Comparison of ENCODE assay signal across 7 cellular contexts in the genomic region with DNA sequence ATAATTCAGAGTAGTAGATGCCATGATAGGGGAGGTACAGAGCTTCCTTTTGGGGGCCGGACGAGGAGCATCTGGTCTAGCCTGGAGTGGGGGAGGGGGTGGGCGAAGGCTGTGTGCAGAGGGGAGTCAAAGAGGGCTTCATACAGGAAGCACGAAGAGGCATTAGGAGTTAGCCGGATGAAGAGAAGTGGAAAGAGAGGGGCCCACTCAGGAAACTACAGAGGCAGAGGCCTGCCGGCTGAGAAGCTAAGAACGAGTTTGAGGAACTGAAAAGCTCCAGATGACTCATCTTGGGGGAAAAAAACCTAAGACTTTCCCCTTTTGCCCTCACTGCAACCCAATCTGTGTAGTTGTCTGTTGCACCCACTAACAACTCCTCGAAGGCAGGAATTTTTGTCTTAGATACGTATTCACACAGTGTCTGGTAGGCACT. TPM values are rescaled to one million over a fixed set of nuclear protein-coding genes. Genes with fewer than 3 reads are reported as not detected.
DNase-seq lines count a peak whose midpoint lies in the region; ATAC-seq and TF ChIP-seq lines count a peak whose summit lies in the region.

No MANE protein-coding gene starts in this region.

- DNase-seq in HFF-Myc (ENCODE audit: extremely low read depth, low read depth) (peak; percentile 31), MV-4-11 (lab: John Stamatoyannopoulos, UW) (peak; percentile 99)
- peak; percentile 75 for DNase-seq in activated CD4-positive, alpha-beta T cell treated with anti-CD3 and anti-CD28 coated beads for 36 hours

- H3K36me3 ChIP-seq in endocrine pancreas (ENCODE audit: control insufficient read depth, insufficient read depth, low read length) (no peaks in the 10 kb centered on the region), mucosa of stomach (ENCODE audit: control insufficient read depth, insufficient read depth, low read length) (no peaks in the 10 kb centered on the region)

- no peaks in the 10 kb centered on the region for H3K27me3 Mint-ChIP-seq in activated CD4-positive, alpha-beta T cell treated with anti-CD3 and anti-CD28 coated beads for 36 hours
- H3K27me3 Mint-ChIP-seq in stimulated activated memory B cell treated with anti-CD40 and anti-IgM and Interleukin-4, amounts not matched to agents 10 μg/mL and 1 μg/mL and 100 μg/mL, for 72 hours: no peaks in the 10 kb centered on the region

- no peaks in the 10 kb centered on the region for H3K9me3 Mint-ChIP-seq in activated CD4-positive, alpha-beta T cell treated with anti-CD3 and anti-CD28 coated beads for 36 hours (ENCODE audit: low read depth)
- no peaks in the 10 kb centered on the region for H3K9me3 Mint-ChIP-seq in stimulated activated memory B cell treated with anti-CD40 and anti-IgM and Interleukin-4, amounts not matched to agents 10 μg/mL and 1 μg/mL and 100 μg/mL, for 72 hours

- CTCF ChIA-PET in activated CD4-positive, alpha-beta T cell treated with anti-CD3 and anti-CD28 coated beads for 36 hours (lab: Charles Lee): interaction anchor here (0.5 to 2.0 kb wide), 16 partner anchors 10 to 1476 kb away, joined by 3 to 9 read pairs (median 3); a partner anchor contains a TSS

- ATAC-seq in GM18502 (IDR thresholded peaks at IDR 0.05; ENCODE audit: poor library complexity, unreplicated experiment): peak; percentile 58
- peak; percentile 45 for ATAC-seq in activated CD4-positive, alpha-beta T cell treated with anti-CD3 and anti-CD28 coated beads for 36 hours
- peak; percentile 77 for ATAC-seq in stimulated activated memory B cell treated with anti-CD40 and anti-IgM and Interleukin-4, amounts not matched to agents 10 μg/mL and 1 μg/mL and 100 μg/mL, for 72 hours

- intact Hi-C loops in activated CD4-positive, alpha-beta T cell treated with anti-CD3 and anti-CD28 coated beads for 36 hours (cut with DNase I, micrococcal nuclease): loop anchor here (1.0 to 5.0 kb wide), 19 partner anchors 29 to 1009 kb away; a partner anchor contains a TSS

- H3K9ac ChIP-seq in endocrine pancreas (ENCODE audit: control insufficient read depth, insufficient read depth, low read length): peak overlapping the region; percentile 73
- H3K9ac ChIP-seq in mucosa of stomach (ENCODE audit: low read length): peak overlapping the region; percentile 33

- H3K4me3 Mint-ChIP-seq in activated CD4-positive, alpha-beta T cell treated with anti-CD3 and anti-CD28 coated beads for 36 hours: peak overlapping the region; percentile 84
- peak overlapping the region; percentile 97 for H3K4me3 Mint-ChIP-seq in stimulated activated memory B cell treated with anti-CD40 and anti-IgM and Interleukin-4, amounts not matched to agents 10 μg/mL and 1 μg/mL and 100 μg/mL, for 72 hours

- H3K9me3 ChIP-seq in endocrine pancreas (ENCODE audit: control insufficient read depth, low read length) (no peaks in the 10 kb centered on the region), mucosa of stomach (ENCODE audit: control insufficient read depth, low read length) (no peaks in the 10 kb centered on the region)

- TF ChIP-seq CTCF in HFF-Myc (IDR thresholded peaks at IDR 0.05; ENCODE audit: low read depth, low read length, missing control alignments): no peak

- POLR2A ChIA-PET in activated CD4-positive, alpha-beta T cell treated with anti-CD3 and anti-CD28 coated beads for 36 hours (lab: Charles Lee): interaction anchor here (0.6 to 2.9 kb wide), 25 partner anchors 15 to 439 kb away, joined by 3 to 15 read pairs (median 4); a partner anchor contains a TSS

- peak overlapping the region; percentile 93 for H3K27ac Mint-ChIP-seq in activated CD4-positive, alpha-beta T cell treated with anti-CD3 and anti-CD28 coated beads for 36 hours
- H3K27ac Mint-ChIP-seq in stimulated activated memory B cell treated with anti-CD40 and anti-IgM and Interleukin-4, amounts not matched to agents 10 μg/mL and 1 μg/mL and 100 μg/mL, for 72 hours: peak overlapping the region; percentile 97

- H3K27me3 ChIP-seq in endocrine pancreas (ENCODE audit: control insufficient read depth, insufficient read depth, low read length) (no peaks in the 10 kb centered on the region), mucosa of stomach (ENCODE audit: control insufficient read depth, insufficient read depth, low read length) (no peaks in the 10 kb centered on the region)

- peak overlapping the region; percentile 77 for H3K4me3 ChIP-seq in HFF-Myc (replicated peaks; ENCODE audit: low read depth, low read length)
- H3K4me3 ChIP-seq in endocrine pancreas (ENCODE audit: control insufficient read depth, insufficient read depth, low read length): peak overlapping the region; percentile 60
- H3K4me3 ChIP-seq in mucosa of stomach (ENCODE audit: low read length): peak overlapping the region; percentile 16

- H3K4me1 ChIP-seq in endocrine pancreas (ENCODE audit: control insufficient read depth, insufficient read depth, low read length): no peaks in the 10 kb centered on the region
- peaks cover 26% of the 10 kb centered on the region for H3K4me1 ChIP-seq in mucosa of stomach (ENCODE audit: control insufficient read depth, insufficient read depth, low read length)

- H3K4me1 Mint-ChIP-seq in activated CD4-positive, alpha-beta T cell treated with anti-CD3 and anti-CD28 coated beads for 36 hours: peaks cover 42% of the 10 kb centered on the region
- H3K4me1 Mint-ChIP-seq in stimulated activated memory B cell treated with anti-CD40 and anti-IgM and Interleukin-4, amounts not matched to agents 10 μg/mL and 1 μg/mL and 100 μg/mL, for 72 hours: peaks cover 53% of the 10 kb centered on the region

- H3K36me3 Mint-ChIP-seq in activated CD4-positive, alpha-beta T cell treated with anti-CD3 and anti-CD28 coated beads for 36 hours (ENCODE audit: low read depth): peaks cover 26% of the 10 kb centered on the region
- peaks cover 38% of the 10 kb centered on the region for H3K36me3 Mint-ChIP-seq in stimulated activated memory B cell treated with anti-CD40 and anti-IgM and Interleukin-4, amounts not matched to agents 10 μg/mL and 1 μg/mL and 100 μg/mL, for 72 hours

RNA-seq across cellular contexts. Expression of a gene that starts 0.7 kb away (rescaled TPM):
- 10 to 100 TPM; 33.0 to 34.3 TPM for total RNA-seq in activated CD4-positive, alpha-beta T cell treated with anti-CD3 and anti-CD28 coated beads for 36 hours

RNA-seq across cellular contexts. Expression of a gene that starts 14.1 kb away (rescaled TPM):
- not detected for total RNA-seq in activated CD4-positive, alpha-beta T cell treated with anti-CD3 and anti-CD28 coated beads for 36 hours

RNA-seq across cellular contexts. Expression of a gene that starts 30.6 kb away (rescaled TPM):
- total RNA-seq in activated CD4-positive, alpha-beta T cell treated with anti-CD3 and anti-CD28 coated beads for 36 hours: under 1 TPM in 1 of 2 experiments, not detected in 1; 0.50 TPM

RNA-seq across cellular contexts. Expression of a gene that starts 49.0 kb away (rescaled TPM):
- 10 to 100 TPM; 10.7 to 14.6 TPM for total RNA-seq in activated CD4-positive, alpha-beta T cell treated with anti-CD3 and anti-CD28 coated beads for 36 hours

RNA-seq across cellular contexts. Expression of a gene that starts 50.5 kb away (rescaled TPM):
- total RNA-seq in activated CD4-positive, alpha-beta T cell treated with anti-CD3 and anti-CD28 coated beads for 36 hours: 100 to 1,000 TPM; 124 to 152 TPM

Comparison
In these comparisons a context has a peak if more than half of its experiments do, and no peak if none do; other contexts are left out.
1. Peak in every context shown above with its lines: DNase-seq, ATAC-seq and H3K4me3 ChIP-seq.
2. DNase-seq: peak in every context shown above with its lines; median percentile 99 in MV-4-11; 75 in activated CD4-positive, alpha-beta T cell treated with anti-CD3 and anti-CD28 coated beads for 36 hours; 31 in HFF-Myc.
3. H3K4me3 ChIP-seq: peak in every context shown above with its lines; median percentile 77 in HFF-Myc; 60 in endocrine pancreas; 16 in mucosa of stomach.